14 cellular contexts compared by ENCODE assay signal in genomic region chr15:38035701-38036100, GRCh38.
"Had no signal": no experiment of that assay in that cellular context is flagged by ENCODE, and none has a peak within 500 bp of the region (broad histone marks: within the 10 kb centered on the region; RNA-seq: fewer than 3 reads in every experiment).

No MANE protein-coding gene starts in this region.

- H3K36me3 ChIP-seq: heart left ventricle, pancreas, suprapubic skin, upper lobe of right lung had no signal

- H3K27me3 ChIP-seq: pancreas, suprapubic skin, upper lobe of right lung had no signal

- H3K27ac ChIP-seq: heart left ventricle, pancreas, suprapubic skin, upper lobe of right lung had no signal

- H3K4me3 ChIP-seq: heart left ventricle, pancreas, suprapubic skin, upper lobe of right lung had no signal

- H3K4me1 ChIP-seq: heart left ventricle, pancreas, suprapubic skin, upper lobe of right lung had no signal

- DNase-seq: activated CD4-positive, alpha-beta T cell treated with anti-CD3 and anti-CD28 coated beads, Interleukin-2, amount 50 U/mL, for 1 hour; activated effector memory CD4-positive, alpha-beta T cell treated with Interleukin-2 at 50 U/mL for 16 hours; activated T-cell treated with anti-CD3 and anti-CD28 coated beads, Interleukin-2, amount 50 U/mL, for 1 hour; amygdala; cerebellar nuclear complex; endodermal cell; heart left ventricle; pancreas; stimulated activated CD4-positive, alpha-beta T cell treated with anti-CD3 and anti-CD28 coated beads, Interleukin-4, amount 100 ng/mL, for 1 hour; stimulated activated CD8-positive, alpha-beta memory T cell treated with anti-CD3 and anti-CD28 coated beads, Interleukin-4, amount 100 ng/mL, for 48 hours; stimulated activated naive CD8-positive, alpha-beta T cell treated with anti-CD3 and anti-CD28 coated beads, Interleukin-15, Interleukin-2, amounts not matched to agents 100 U/mL and 50 U/mL, for 24 hours; upper lobe of right lung had no signal

- H3K9me3 ChIP-seq: heart left ventricle, pancreas, suprapubic skin, upper lobe of right lung had no signal

- ATAC-seq: heart left ventricle; left lobe of liver; pancreas; stimulated activated naive CD8-positive, alpha-beta T cell treated with anti-CD3 and anti-CD28 coated beads, Interleukin-15, Interleukin-2, amounts not matched to agents 100 U/mL and 50 U/mL, for 24 hours; upper lobe of right lung had no signal
